1 cellular context compared by ENCODE assay signal in the genomic region with DNA sequence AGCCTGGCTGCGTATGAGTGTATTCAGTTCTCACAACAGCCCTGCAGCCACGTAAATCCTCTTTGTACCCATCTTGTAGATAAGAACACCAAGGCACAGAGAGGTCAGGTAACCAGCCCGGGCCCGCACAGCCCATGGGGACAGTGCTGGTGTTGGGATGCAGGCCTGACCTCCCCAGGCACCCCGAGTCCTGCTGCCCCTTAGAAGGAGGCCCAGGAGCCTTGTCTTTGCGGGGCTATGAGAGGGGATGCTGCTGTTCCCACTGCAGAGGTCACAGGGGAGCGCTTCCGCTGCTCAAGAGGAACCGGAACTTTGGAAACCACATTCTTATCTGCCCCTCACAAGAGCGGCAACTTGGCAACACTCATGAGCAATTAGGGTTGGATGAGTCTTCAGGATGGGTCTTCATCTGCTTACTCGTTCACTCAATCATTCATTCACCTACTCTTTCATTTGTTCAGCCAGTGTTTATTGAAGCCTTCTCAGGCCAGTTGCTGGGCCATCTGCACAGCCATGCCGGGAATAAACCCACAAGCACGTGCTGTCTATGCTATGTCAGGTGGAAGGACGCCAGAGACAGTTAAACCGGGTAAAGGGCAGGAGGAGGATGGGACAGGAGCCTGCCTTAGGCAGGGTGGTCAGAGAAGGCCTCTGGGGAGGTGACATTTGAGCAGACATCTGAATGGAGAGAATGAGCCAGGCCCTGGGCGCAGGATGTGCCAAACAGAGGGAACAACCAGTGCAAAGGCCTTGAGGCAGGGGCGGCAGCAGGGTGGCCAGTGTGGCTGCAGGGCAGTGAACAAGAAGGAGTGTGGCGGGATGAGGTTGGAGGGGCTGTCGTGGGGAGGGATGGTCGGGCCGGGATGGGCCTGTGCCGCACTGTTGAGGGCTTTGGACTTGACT.
TF ChIP-seq lines count a peak whose summit lies in the region.

No MANE protein-coding gene starts in this region.

TF ChIP-seq in K562, 482 proteins besides CTCF, POLR2A, EP300 and RAD21 (continued from another document and continues in another):
- TF ChIP-seq, protein P1, sequence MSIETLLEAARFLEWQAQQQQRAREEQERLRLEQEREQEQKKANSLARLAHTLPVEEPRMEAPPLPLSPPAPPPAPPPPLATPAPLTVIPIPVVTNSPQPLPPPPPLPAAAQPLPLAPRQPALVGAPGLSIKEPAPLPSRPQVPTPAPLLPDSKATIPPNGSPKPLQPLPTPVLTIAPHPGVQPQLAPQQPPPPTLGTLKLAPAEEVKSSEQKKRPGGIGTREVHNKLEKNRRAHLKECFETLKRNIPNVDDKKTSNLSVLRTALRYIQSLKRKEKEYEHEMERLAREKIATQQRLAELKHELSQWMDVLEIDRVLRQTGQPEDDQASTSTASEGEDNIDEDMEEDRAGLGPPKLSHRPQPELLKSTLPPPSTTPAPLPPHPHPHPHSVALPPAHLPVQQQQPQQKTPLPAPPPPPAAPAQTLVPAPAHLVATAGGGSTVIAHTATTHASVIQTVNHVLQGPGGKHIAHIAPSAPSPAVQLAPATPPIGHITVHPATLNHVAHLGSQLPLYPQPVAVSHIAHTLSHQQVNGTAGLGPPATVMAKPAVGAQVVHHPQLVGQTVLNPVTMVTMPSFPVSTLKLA (conservative IDR thresholded peaks at IDR 0.05): peak in 1 of 2 experiments; percentile 65
- TF ChIP-seq RNF2 (IDR thresholded peaks at IDR 0.05) (peak; percentile 92), PHB (CRISPR knock-in tag; IDR thresholded peaks at IDR 0.05) (no peak), RBM15 (IDR thresholded peaks at IDR 0.05; ENCODE audit: insufficient read depth, low read length) (no peak), ZNF77 (CRISPR knock-in tag; IDR thresholded peaks at IDR 0.05) (no peak), NBN (IDR thresholded peaks at IDR 0.05; ENCODE audit: low read depth) (peak; percentile 76), SMAD1 (IDR thresholded peaks at IDR 0.05; ENCODE audit: low read depth, low read length, partially characterized antibody) (no peak), CSDE1 (IDR thresholded peaks at IDR 0.05) (no peak), CBFB (CRISPR knock-in tag; IDR thresholded peaks at IDR 0.05) (peak; percentile 80), ZNF668 (CRISPR knock-in tag; IDR thresholded peaks at IDR 0.05) (peak; percentile 44; the same call in 1 of the 2 replicates), CTBP1 (IDR thresholded peaks at IDR 0.05; ENCODE audit: borderline replicate concordance) (peak; percentile 92), NR3C1 (CRISPR knock-in tag; IDR thresholded peaks at IDR 0.05) (no peak), KLF16 (IDR thresholded peaks at IDR 0.05) (peak; percentile 75), ZNF23 (CRISPR knock-in tag; IDR thresholded peaks at IDR 0.05) (no peak), SP1 (CRISPR knock-in tag; IDR thresholded peaks at IDR 0.05) (peak; percentile 53; the same call in 1 of the 2 replicates), ZNF217 (CRISPR knock-in tag; IDR thresholded peaks at IDR 0.05) (no peak), ZNF311 (CRISPR knock-in tag; IDR thresholded peaks at IDR 0.05) (peak; percentile 82), MCM3 (IDR thresholded peaks at IDR 0.05) (no peak), ZNF75A (CRISPR knock-in tag; IDR thresholded peaks at IDR 0.05) (no peak), FOS (IDR thresholded peaks at IDR 0.05; ENCODE audit: extremely low read depth, insufficient read length) (peak; percentile 1), SMARCC2 (IDR thresholded peaks at IDR 0.05; ENCODE audit: low read depth) (peak; percentile 55; the same call in 1 of the 2 replicates), ZNF445 (CRISPR knock-in tag; IDR thresholded peaks at IDR 0.05; ENCODE audit: low read depth) (no peak), ZNF12 (CRISPR knock-in tag; IDR thresholded peaks at IDR 0.05) (no peak), OTX1 (CRISPR knock-in tag; IDR thresholded peaks at IDR 0.05) (no peak), KLF1 (tag; IDR thresholded peaks at IDR 0.05) (no peak), EGR1 (conservative IDR thresholded peaks at IDR 0.05) (no peak), ZBED1 (IDR thresholded peaks at IDR 0.05) (0 out of 2 replicates have a peak, but pooled peaks have one; percentile 36), SRSF9 (IDR thresholded peaks at IDR 0.05; ENCODE audit: borderline replicate concordance, low read depth, low read length) (no peak), ATF7 (IDR thresholded peaks at IDR 0.05) (peak; percentile 42; the same call in 1 of the 2 replicates), KAT7 (CRISPR knock-in tag; IDR thresholded peaks at IDR 0.05; ENCODE audit: borderline replicate concordance) (no peak), ZNF644 (tag; IDR thresholded peaks at IDR 0.05; ENCODE audit: low read depth) (peak; percentile 88), NFE2 (IDR thresholded peaks at IDR 0.05; ENCODE audit: low read depth) (peak; percentile 50), NRF1 (conservative IDR thresholded peaks at IDR 0.05 in 1 of 2, IDR thresholded peaks at IDR 0.05 in 1 of 2) (peak in 1 of 2 experiments; percentile 20; a peak in 2 of 4 replicates), IRF2 (CRISPR knock-in tag; IDR thresholded peaks at IDR 0.05) (no peak), WHSC1 (IDR thresholded peaks at IDR 0.05; ENCODE audit: low read length) (no peak), GABPB1 (CRISPR knock-in tag; IDR thresholded peaks at IDR 0.05) (peak; percentile 75), BCL6 (CRISPR knock-in tag; IDR thresholded peaks at IDR 0.05) (no peak), ATF1 (CRISPR knock-in tag; IDR thresholded peaks at IDR 0.05) (no peak), ATF1 (tag; IDR thresholded peaks at IDR 0.05) (peak; percentile 47; the same call in 1 of the 2 replicates), IFI16 (CRISPR knock-in tag; IDR thresholded peaks at IDR 0.05) (no peak; the same call in 1 of the 2 replicates), ZNF146 (CRISPR knock-in tag; IDR thresholded peaks at IDR 0.05; ENCODE audit: unreplicated experiment) (no peak), KAT8 (IDR thresholded peaks at IDR 0.05; ENCODE audit: low read depth) (no peak), TCFL5 (CRISPR knock-in tag; conservative IDR thresholded peaks at IDR 0.05) (no peak), ZBTB7A (IDR thresholded peaks at IDR 0.05; ENCODE audit: borderline replicate concordance, control insufficient read depth, low read depth, low read length) (peak; percentile 86; the same call in 1 of the 2 replicates), NCOA1 (IDR thresholded peaks at IDR 0.05; ENCODE audit: low read depth) (peak; percentile 81)
- TF ChIP-seq, protein P2, sequence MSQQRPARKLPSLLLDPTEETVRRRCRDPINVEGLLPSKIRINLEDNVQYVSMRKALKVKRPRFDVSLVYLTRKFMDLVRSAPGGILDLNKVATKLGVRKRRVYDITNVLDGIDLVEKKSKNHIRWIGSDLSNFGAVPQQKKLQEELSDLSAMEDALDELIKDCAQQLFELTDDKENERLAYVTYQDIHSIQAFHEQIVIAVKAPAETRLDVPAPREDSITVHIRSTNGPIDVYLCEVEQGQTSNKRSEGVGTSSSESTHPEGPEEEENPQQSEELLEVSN (IDR thresholded peaks at IDR 0.05; ENCODE audit: borderline replicate concordance in 1 of 2, extremely low read depth in 1 of 2, insufficient read depth in 1 of 2, insufficient read length in 1 of 2, low read depth in 1 of 2, low read length in 1 of 2, poor library complexity in 1 of 2, severe bottlenecking in 1 of 2): peak; percentile 30 to 88
- TF ChIP-seq, protein P3, sequence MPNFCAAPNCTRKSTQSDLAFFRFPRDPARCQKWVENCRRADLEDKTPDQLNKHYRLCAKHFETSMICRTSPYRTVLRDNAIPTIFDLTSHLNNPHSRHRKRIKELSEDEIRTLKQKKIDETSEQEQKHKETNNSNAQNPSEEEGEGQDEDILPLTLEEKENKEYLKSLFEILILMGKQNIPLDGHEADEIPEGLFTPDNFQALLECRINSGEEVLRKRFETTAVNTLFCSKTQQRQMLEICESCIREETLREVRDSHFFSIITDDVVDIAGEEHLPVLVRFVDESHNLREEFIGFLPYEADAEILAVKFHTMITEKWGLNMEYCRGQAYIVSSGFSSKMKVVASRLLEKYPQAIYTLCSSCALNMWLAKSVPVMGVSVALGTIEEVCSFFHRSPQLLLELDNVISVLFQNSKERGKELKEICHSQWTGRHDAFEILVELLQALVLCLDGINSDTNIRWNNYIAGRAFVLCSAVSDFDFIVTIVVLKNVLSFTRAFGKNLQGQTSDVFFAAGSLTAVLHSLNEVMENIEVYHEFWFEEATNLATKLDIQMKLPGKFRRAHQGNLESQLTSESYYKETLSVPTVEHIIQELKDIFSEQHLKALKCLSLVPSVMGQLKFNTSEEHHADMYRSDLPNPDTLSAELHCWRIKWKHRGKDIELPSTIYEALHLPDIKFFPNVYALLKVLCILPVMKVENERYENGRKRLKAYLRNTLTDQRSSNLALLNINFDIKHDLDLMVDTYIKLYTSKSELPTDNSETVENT (CRISPR knock-in tag; IDR thresholded peaks at IDR 0.05): no peak
- TF ChIP-seq, protein P4, sequence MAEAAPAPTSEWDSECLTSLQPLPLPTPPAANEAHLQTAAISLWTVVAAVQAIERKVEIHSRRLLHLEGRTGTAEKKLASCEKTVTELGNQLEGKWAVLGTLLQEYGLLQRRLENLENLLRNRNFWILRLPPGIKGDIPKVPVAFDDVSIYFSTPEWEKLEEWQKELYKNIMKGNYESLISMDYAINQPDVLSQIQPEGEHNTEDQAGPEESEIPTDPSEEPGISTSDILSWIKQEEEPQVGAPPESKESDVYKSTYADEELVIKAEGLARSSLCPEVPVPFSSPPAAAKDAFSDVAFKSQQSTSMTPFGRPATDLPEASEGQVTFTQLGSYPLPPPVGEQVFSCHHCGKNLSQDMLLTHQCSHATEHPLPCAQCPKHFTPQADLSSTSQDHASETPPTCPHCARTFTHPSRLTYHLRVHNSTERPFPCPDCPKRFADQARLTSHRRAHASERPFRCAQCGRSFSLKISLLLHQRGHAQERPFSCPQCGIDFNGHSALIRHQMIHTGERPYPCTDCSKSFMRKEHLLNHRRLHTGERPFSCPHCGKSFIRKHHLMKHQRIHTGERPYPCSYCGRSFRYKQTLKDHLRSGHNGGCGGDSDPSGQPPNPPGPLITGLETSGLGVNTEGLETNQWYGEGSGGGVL (CRISPR knock-in tag; IDR thresholded peaks at IDR 0.05): no peak
- TF ChIP-seq, protein P5, sequence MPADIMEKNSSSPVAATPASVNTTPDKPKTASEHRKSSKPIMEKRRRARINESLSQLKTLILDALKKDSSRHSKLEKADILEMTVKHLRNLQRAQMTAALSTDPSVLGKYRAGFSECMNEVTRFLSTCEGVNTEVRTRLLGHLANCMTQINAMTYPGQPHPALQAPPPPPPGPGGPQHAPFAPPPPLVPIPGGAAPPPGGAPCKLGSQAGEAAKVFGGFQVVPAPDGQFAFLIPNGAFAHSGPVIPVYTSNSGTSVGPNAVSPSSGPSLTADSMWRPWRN (IDR thresholded peaks at IDR 0.05; ENCODE audit: low read depth): peak; percentile 41; the same call in 1 of the 2 replicates
- TF ChIP-seq, protein P6, sequence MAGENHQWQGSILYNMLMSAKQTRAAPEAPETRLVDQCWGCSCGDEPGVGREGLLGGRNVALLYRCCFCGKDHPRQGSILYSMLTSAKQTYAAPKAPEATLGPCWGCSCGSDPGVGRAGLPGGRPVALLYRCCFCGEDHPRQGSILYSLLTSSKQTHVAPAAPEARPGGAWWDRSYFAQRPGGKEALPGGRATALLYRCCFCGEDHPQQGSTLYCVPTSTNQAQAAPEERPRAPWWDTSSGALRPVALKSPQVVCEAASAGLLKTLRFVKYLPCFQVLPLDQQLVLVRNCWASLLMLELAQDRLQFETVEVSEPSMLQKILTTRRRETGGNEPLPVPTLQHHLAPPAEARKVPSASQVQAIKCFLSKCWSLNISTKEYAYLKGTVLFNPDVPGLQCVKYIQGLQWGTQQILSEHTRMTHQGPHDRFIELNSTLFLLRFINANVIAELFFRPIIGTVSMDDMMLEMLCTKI (IDR thresholded peaks at IDR 0.05; ENCODE audit: partially characterized antibody): no peak
- TF ChIP-seq, protein P7, sequence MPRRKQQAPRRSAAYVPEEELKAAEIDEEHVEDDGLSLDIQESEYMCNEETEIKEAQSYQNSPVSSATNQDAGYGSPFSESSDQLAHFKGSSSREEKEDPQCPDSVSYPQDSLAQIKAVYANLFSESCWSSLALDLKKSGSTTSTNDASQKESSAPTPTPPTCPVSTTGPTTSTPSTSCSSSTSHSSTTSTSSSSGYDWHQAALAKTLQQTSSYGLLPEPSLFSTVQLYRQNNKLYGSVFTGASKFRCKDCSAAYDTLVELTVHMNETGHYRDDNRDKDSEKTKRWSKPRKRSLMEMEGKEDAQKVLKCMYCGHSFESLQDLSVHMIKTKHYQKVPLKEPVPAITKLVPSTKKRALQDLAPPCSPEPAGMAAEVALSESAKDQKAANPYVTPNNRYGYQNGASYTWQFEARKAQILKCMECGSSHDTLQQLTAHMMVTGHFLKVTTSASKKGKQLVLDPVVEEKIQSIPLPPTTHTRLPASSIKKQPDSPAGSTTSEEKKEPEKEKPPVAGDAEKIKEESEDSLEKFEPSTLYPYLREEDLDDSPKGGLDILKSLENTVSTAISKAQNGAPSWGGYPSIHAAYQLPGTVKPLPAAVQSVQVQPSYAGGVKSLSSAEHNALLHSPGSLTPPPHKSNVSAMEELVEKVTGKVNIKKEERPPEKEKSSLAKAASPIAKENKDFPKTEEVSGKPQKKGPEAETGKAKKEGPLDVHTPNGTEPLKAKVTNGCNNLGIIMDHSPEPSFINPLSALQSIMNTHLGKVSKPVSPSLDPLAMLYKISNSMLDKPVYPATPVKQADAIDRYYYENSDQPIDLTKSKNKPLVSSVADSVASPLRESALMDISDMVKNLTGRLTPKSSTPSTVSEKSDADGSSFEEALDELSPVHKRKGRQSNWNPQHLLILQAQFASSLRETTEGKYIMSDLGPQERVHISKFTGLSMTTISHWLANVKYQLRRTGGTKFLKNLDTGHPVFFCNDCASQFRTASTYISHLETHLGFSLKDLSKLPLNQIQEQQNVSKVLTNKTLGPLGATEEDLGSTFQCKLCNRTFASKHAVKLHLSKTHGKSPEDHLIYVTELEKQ (CRISPR knock-in tag; IDR thresholded peaks at IDR 0.05): no peak
- TF ChIP-seq, protein P8, sequence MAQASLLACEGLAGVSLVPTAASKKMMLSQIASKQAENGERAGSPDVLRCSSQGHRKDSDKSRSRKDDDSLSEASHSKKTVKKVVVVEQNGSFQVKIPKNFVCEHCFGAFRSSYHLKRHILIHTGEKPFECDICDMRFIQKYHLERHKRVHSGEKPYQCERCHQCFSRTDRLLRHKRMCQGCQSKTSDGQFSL (CRISPR knock-in tag; IDR thresholded peaks at IDR 0.05): peak; percentile 43; the same call in 1 of the 2 replicates
- TF ChIP-seq, protein P8 (tag; IDR thresholded peaks at IDR 0.05): no peak; a peak in 1 of 4 replicates
- TF ChIP-seq, protein P9, sequence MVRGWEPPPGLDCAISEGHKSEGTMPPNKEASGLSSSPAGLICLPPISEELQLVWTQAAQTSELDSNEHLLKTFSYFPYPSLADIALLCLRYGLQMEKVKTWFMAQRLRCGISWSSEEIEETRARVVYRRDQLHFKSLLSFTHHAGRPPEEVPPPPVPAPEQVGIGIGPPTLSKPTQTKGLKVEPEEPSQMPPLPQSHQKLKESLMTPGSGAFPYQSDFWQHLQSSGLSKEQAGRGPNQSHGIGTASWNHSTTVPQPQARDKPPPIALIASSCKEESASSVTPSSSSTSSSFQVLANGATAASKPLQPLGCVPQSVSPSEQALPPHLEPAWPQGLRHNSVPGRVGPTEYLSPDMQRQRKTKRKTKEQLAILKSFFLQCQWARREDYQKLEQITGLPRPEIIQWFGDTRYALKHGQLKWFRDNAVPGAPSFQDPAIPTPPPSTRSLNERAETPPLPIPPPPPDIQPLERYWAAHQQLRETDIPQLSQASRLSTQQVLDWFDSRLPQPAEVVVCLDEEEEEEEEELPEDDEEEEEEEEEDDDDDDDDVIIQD (CRISPR knock-in tag; IDR thresholded peaks at IDR 0.05): no peak
